Comparison of ENCODE assay signal across 10 cellular contexts in the genomic region with DNA sequence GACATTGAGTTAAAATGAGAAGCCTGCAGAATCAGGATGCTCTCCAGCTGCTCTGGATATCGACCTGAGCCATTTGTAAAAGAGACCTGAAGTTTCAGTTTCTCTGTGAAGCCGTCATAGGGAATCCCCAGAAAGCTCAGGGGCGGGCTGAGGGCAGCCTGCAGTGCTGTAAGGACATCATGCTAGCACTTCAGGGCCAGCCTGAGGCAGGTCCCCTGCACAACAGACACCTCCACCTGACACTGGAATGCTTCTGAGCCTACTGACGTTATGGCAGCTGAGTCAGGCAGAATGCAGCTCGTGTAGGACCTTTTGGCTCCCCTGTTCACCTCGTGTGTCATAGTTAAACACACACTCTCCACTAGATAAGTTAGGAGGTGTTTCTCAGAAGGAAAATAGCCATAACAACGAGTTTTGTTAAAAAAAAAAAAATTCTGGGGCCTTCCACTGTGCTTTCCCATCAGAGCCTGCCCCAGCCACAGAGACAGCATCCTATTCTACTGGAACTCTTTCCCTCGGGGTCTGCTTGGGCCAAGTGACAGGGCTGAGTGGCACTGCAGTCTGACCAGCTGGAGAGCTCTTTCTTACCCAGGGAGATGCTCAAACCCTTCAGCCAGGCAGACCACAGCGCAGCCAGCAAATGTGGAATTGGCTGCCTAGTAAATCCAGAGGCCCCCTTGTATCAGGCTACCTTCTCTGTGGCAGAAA.
DNase-seq lines count a peak whose midpoint lies in the region; ATAC-seq and TF ChIP-seq lines count a peak whose summit lies in the region.
"Had no signal": no experiment of that assay in that cellular context is flagged by ENCODE, and none has a peak within 500 bp of the region (broad histone marks: within the 10 kb centered on the region; RNA-seq: fewer than 3 reads in every experiment).

No MANE protein-coding gene starts in this region.

- peak; percentile 4 to 43 for DNase-seq in activated T-cell treated with anti-CD3 and anti-CD28 coated beads, Interleukin-2, amount 50 U/mL, for 72 hours
- DNase-seq in activated T-cell treated with anti-CD3 and anti-CD28 coated beads, Interleukin-2, amount 50 U/mL, for 24 hours: no peak
- DNase-seq in NAMALWA (ENCODE audit: low spot score) (peak; percentile 25), thyroid gland (peak; percentile 5 to 38), NCI-H2029 treated with DMSO at 0.1 percent for 48 hours (lab: John Stamatoyannopoulos, UW) (no peak), foreskin fibroblast (no peak), psoas muscle (no peak)
- DNase-seq: KG1 had no signal

- no peaks in the 10 kb centered on the region for H3K9me3 Mint-ChIP-seq in activated T-cell treated with anti-CD3 and anti-CD28 coated beads, Interleukin-2, amount 50 U/mL, for 72 hours
- H3K9me3 Mint-ChIP-seq in activated T-cell treated with anti-CD3 and anti-CD28 coated beads, Interleukin-2, amount 50 U/mL, for 24 hours: no peaks in the 10 kb centered on the region

- ATAC-seq in activated T-cell treated with anti-CD3 and anti-CD28 coated beads, Interleukin-2, amount 50 U/mL, for 72 hours (replicated peaks in 1 of 2): peak; percentile 52 to 93
- ATAC-seq in HG02610 (IDR thresholded peaks at IDR 0.05; ENCODE audit: unreplicated experiment) (peak; percentile 96), psoas muscle (no peak)

- H3K36me3 ChIP-seq in thyroid gland: no peaks in the 10 kb centered on the region
- H3K36me3 ChIP-seq in psoas muscle (ENCODE audit: insufficient read depth in 1 of 2, low read depth in 1 of 2): no peaks in the 10 kb centered on the region
- H3K36me3 ChIP-seq: BLaER1 had no signal

- H3K27ac ChIP-seq in thyroid gland: no peak overlapping the region
- no peak overlapping the region for H3K27ac ChIP-seq in psoas muscle
- H3K27ac ChIP-seq: BLaER1 had no signal

- H3K36me3 Mint-ChIP-seq in activated T-cell treated with anti-CD3 and anti-CD28 coated beads, Interleukin-2, amount 50 U/mL, for 72 hours (ENCODE audit: insufficient read depth in 2 of 2): no peaks in the 10 kb centered on the region
- no peaks in the 10 kb centered on the region for H3K36me3 Mint-ChIP-seq in activated T-cell treated with anti-CD3 and anti-CD28 coated beads, Interleukin-2, amount 50 U/mL, for 24 hours (ENCODE audit: low read depth)

- H3K27ac Mint-ChIP-seq in activated T-cell treated with anti-CD3 and anti-CD28 coated beads, Interleukin-2, amount 50 U/mL, for 72 hours: no peak overlapping the region
- H3K27ac Mint-ChIP-seq in activated T-cell treated with anti-CD3 and anti-CD28 coated beads, Interleukin-2, amount 50 U/mL, for 24 hours: no peak overlapping the region

- peak overlapping the region in 1 of 2 donors; percentile 4 for H3K4me3 Mint-ChIP-seq in activated T-cell treated with anti-CD3 and anti-CD28 coated beads, Interleukin-2, amount 50 U/mL, for 72 hours
- no peak overlapping the region for H3K4me3 Mint-ChIP-seq in activated T-cell treated with anti-CD3 and anti-CD28 coated beads, Interleukin-2, amount 50 U/mL, for 24 hours

- WGBS in thyroid gland, 2 donors: 58 to 70% methylated on average over 8 to 9 of the region's 9 CpGs
- 37 to 57% (median 48%) methylated on average over 9 of the region's 9 CpGs for WGBS in psoas muscle, 3 donors

- H3K27me3 ChIP-seq in thyroid gland: no peaks in the 10 kb centered on the region
- H3K27me3 ChIP-seq in psoas muscle (ENCODE audit: insufficient read depth in 3 of 3, low read length in 2 of 3): no peaks in the 10 kb centered on the region
- H3K27me3 ChIP-seq: BLaER1 had no signal

- H3K4me1 ChIP-seq in thyroid gland: no peaks in the 10 kb centered on the region
- H3K4me1 ChIP-seq in psoas muscle: no peaks in the 10 kb centered on the region
- H3K4me1 ChIP-seq: BLaER1 had no signal

- no peak for TF ChIP-seq CTCF in thyroid gland (IDR thresholded peaks at IDR 0.05)
- TF ChIP-seq CTCF in foreskin fibroblast (IDR thresholded peaks at IDR 0.05; ENCODE audit: low read depth, low read length): no peak
- TF ChIP-seq CTCF in psoas muscle (IDR thresholded peaks at IDR 0.05): no peak

- H3K4me1 Mint-ChIP-seq in activated T-cell treated with anti-CD3 and anti-CD28 coated beads, Interleukin-2, amount 50 U/mL, for 72 hours (ENCODE audit: low read depth): peaks cover 3% of the 10 kb centered on the region
- peaks cover 2% of the 10 kb centered on the region for H3K4me1 Mint-ChIP-seq in activated T-cell treated with anti-CD3 and anti-CD28 coated beads, Interleukin-2, amount 50 U/mL, for 24 hours (ENCODE audit: low read depth)

- intact Hi-C loops in thyroid gland (cut with DNase I): no loop called here
- intact Hi-C loops in psoas muscle (cut with DNase I): no loop called here

- no peak for TF ChIP-seq POLR2A in thyroid gland (IDR thresholded peaks at IDR 0.05)

- no peak overlapping the region for H3K4me3 ChIP-seq in thyroid gland (replicated peaks in 1 of 3)
- H3K4me3 ChIP-seq in foreskin fibroblast (ENCODE audit: low read depth in 1 of 2, low read length in 2 of 2): no peak overlapping the region
- H3K4me3 ChIP-seq in psoas muscle: no peak overlapping the region
- H3K4me3 ChIP-seq: BLaER1 had no signal

- no peaks in the 10 kb centered on the region for H3K9me3 ChIP-seq in thyroid gland
- no peaks in the 10 kb centered on the region for H3K9me3 ChIP-seq in psoas muscle
- H3K9me3 ChIP-seq: BLaER1 had no signal

- peaks cover 6% of the 10 kb centered on the region for H3K27me3 Mint-ChIP-seq in activated T-cell treated with anti-CD3 and anti-CD28 coated beads, Interleukin-2, amount 50 U/mL, for 72 hours (ENCODE audit: low read depth)
- H3K27me3 Mint-ChIP-seq in activated T-cell treated with anti-CD3 and anti-CD28 coated beads, Interleukin-2, amount 50 U/mL, for 24 hours: peaks cover 15% of the 10 kb centered on the region

Comparison
In these comparisons a context has a peak if more than half of its experiments do, and no peak if none do; other contexts are left out.
1. DNase-seq: peak in activated T-cell treated with anti-CD3 and anti-CD28 coated beads, Interleukin-2, amount 50 U/mL, for 72 hours (2 of 2), NAMALWA (single experiment) and thyroid gland (2 of 2); none in activated T-cell treated with anti-CD3 and anti-CD28 coated beads, Interleukin-2, amount 50 U/mL, for 24 hours (single experiment), NCI-H2029 treated with DMSO at 0.1 percent for 48 hours (single experiment), foreskin fibroblast (0 of 2) and psoas muscle (0 of 2).
2. ATAC-seq: peak in activated T-cell treated with anti-CD3 and anti-CD28 coated beads, Interleukin-2, amount 50 U/mL, for 72 hours (2 of 2) and HG02610 (single experiment); none in psoas muscle (0 of 4).